In the genomic region with DNA sequence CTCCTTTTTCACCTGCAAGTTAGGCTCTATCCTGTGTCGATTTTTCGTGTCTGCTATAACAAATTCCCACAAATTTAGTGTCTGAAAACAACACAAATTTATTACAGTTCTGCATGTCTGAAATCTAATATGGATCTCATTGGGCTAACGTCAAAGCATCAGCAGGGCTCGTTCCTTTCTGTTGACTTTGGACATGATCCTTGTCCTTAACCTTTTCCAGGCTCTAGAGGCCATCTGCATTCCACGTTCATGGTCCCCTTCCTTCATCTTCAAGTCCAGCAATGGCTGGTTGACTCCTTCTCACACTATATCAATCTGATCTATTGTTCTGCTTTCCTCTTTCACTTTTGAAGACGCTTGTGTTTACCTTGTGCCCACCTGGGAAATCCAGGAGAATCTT, we compare ENCODE assay signal across 30 cellular contexts.
"Had no signal": no experiment of that assay in that cellular context is flagged by ENCODE, and none has a peak within 500 bp of the region (broad histone marks: within the 10 kb centered on the region; RNA-seq: fewer than 3 reads in every experiment).

No MANE protein-coding gene starts in this region.

- H3K36me3 ChIP-seq: ascending aorta, cardiac muscle cell, WERI-Rb-1 had no signal

- H3K9me3 ChIP-seq: ascending aorta had no signal

- DNase-seq: activated CD4-positive, alpha-beta memory T cell treated with anti-CD3 and anti-CD28 coated beads, Interleukin-2, amount 10 ng/mL, durations not matched to agents 7 days and 5 days; activated CD4-positive, alpha-beta T cell treated with anti-CD3 and anti-CD28 coated beads for 1 hour; activated CD4-positive, alpha-beta T cell treated with anti-CD3 and anti-CD28 coated beads for 36 hours; activated CD4-positive, alpha-beta T cell treated with anti-CD3 and anti-CD28 coated beads for 48 hours; activated CD4-positive, alpha-beta T cell treated with anti-CD3 and anti-CD28 coated beads, Interleukin-2, amount 10 ng/mL, durations not matched to agents 7 days and 5 days; activated CD4-positive, alpha-beta T cell treated with anti-CD3 and anti-CD28 coated beads, Interleukin-2, amount 50 U/mL, for 48 hours; activated CD4-positive, CD25-positive, alpha-beta regulatory T cell; activated CD8-positive, alpha-beta memory T cell treated with anti-CD3 and anti-CD28 coated beads for 24 hours; activated CD8-positive, alpha-beta memory T cell treated with anti-CD3 and anti-CD28 coated beads, Interleukin-2, amount 10 ng/mL, durations not matched to agents 7 days and 5 days; activated CD8-positive, alpha-beta memory T cell treated with anti-CD3 and anti-CD28 coated beads, Interleukin-2, amount 50 U/mL, for 48 hours; activated CD8-positive, alpha-beta T cell treated with anti-CD3 and anti-CD28 coated beads, Interleukin-2, amount 10 ng/mL, durations not matched to agents 7 days and 5 days; activated effector memory CD4-positive, alpha-beta T cell treated with Interleukin-2 at 50 U/mL for 16 hours; activated gamma-delta T cell; activated naive CD4-positive, alpha-beta T cell treated with anti-CD3 and anti-CD28 coated beads, Interleukin-2, amount 10 ng/mL, durations not matched to agents 7 days and 5 days; activated naive CD4-positive, alpha-beta T cell treated with Interleukin-2 at 50 U/mL for 16 hours; activated naive CD8-positive, alpha-beta T cell treated with anti-CD3 and anti-CD28 coated beads, Interleukin-2, amount 10 ng/mL, durations not matched to agents 7 days and 5 days; activated naive CD8-positive, alpha-beta T cell treated with anti-CD3 and anti-CD28 coated beads, Interleukin-2, amount 50 U/mL, for 24 hours; activated T-cell treated with anti-CD3 and anti-CD28 coated beads, Interleukin-2, amount 50 U/mL, for 24 hours; activated T-cell treated with anti-CD3 and anti-CD28 coated beads, Interleukin-2, amount 50 U/mL, for 48 hours; amygdala; anterior cingulate cortex; caudate nucleus; cerebellar nuclear complex; T-helper 2 cell; T-helper 9 cell; WERI-Rb-1 had no signal

- H3K4me3 ChIP-seq: ascending aorta, cardiac muscle cell had no signal

- H3K4me1 ChIP-seq: ascending aorta had no signal

- H3K27me3 ChIP-seq: ascending aorta, cardiac muscle cell had no signal

- H3K27ac ChIP-seq: ascending aorta, cardiac muscle cell, WERI-Rb-1 had no signal

- ATAC-seq: activated CD4-positive, alpha-beta T cell treated with anti-CD3 and anti-CD28 coated beads for 36 hours; activated CD4-positive, CD25-positive, alpha-beta regulatory T cell treated with anti-CD3 and anti-CD28 coated beads, Interleukin-2, amount 50 U/mL, for 24 hours; activated CD8-positive, alpha-beta memory T cell treated with anti-CD3 and anti-CD28 coated beads, Interleukin-2, amount 10 ng/mL, durations not matched to agents 7 days and 5 days; activated CD8-positive, alpha-beta T cell treated with anti-CD3 and anti-CD28 coated beads, Interleukin-2, amount 10 ng/mL, durations not matched to agents 7 days and 5 days; activated naive CD8-positive, alpha-beta T cell treated with anti-CD3 and anti-CD28 coated beads, Interleukin-2, amount 50 U/mL, for 24 hours; WTC11 had no signal
